ENCODE assay signal across 19 cellular contexts in genomic region chr17:9220466-9221230, GRCh38.
"Had no signal": no experiment of that assay in that cellular context is flagged by ENCODE, and none has a peak within 500 bp of the region (broad histone marks: within the 10 kb centered on the region; RNA-seq: fewer than 3 reads in every experiment).

No MANE protein-coding gene starts in this region.

- H3K36me3 ChIP-seq: heart left ventricle, left lung, prostate gland had no signal

- H3K27me3 ChIP-seq: body of pancreas, heart left ventricle, stomach, testis had no signal

- DNase-seq: activated CD4-positive, alpha-beta T cell treated with anti-CD3 and anti-CD28 coated beads, Interleukin-2, amount 10 ng/mL, durations not matched to agents 7 days and 5 days; activated CD8-positive, alpha-beta memory T cell treated with anti-CD3 and anti-CD28 coated beads, Interleukin-2, amount 50 U/mL, for 48 hours; activated gamma-delta T cell; activated T-cell treated with anti-CD3 and anti-CD28 coated beads, Interleukin-2, amount 50 U/mL, for 72 hours; body of pancreas; central memory CD4-positive, alpha-beta T cell; cortex of kidney; effector memory CD4-positive, alpha-beta T cell; mammary epithelial cell; naive thymus-derived CD4-positive, alpha-beta T cell; stimulated activated CD4-positive, alpha-beta T cell treated with anti-CD3 and anti-CD28 coated beads, Interleukin-12 subunit alpha, Interleukin-12 subunit beta, amount 100 ng/mL, for 4 hours; stimulated activated CD4-positive, alpha-beta T cell treated with anti-CD3 and anti-CD28 coated beads, Interleukin-2, amount 100 ng/mL, for 24 hours; stomach; testis had no signal

- H3K4me1 Mint-ChIP-seq: activated CD4-positive, alpha-beta T cell treated with anti-CD3 and anti-CD28 coated beads, Interleukin-2, amount 10 ng/mL, durations not matched to agents 7 days and 5 days had no signal

- H3K4me1 ChIP-seq: left lung, prostate gland, testis had no signal

- H3K9me3 ChIP-seq: body of pancreas, prostate gland, testis had no signal

- ATAC-seq: activated T-cell treated with anti-CD3 and anti-CD28 coated beads, Interleukin-2, amount 50 U/mL, for 72 hours; body of pancreas; heart left ventricle; left lung; naive thymus-derived CD4-positive, alpha-beta T cell had no signal

- H3K27ac ChIP-seq: body of pancreas, heart left ventricle, left lung, prostate gland, stomach, testis had no signal

- H3K27ac Mint-ChIP-seq: activated CD4-positive, alpha-beta T cell treated with anti-CD3 and anti-CD28 coated beads, Interleukin-2, amount 10 ng/mL, durations not matched to agents 7 days and 5 days; activated naive CD8-positive, alpha-beta T cell; activated T-cell treated with anti-CD3 and anti-CD28 coated beads, Interleukin-2, amount 50 U/mL, for 72 hours; naive thymus-derived CD4-positive, alpha-beta T cell; T-helper 2 cell treated with Interferon-gamma antibody and Interleukin-4, amounts not matched to agents 5 μg/mL and 100 μg/mL, for 36 hours had no signal

- H3K4me3 ChIP-seq: body of pancreas, heart left ventricle, left lung, prostate gland, stomach, testis had no signal

- H3K27me3 Mint-ChIP-seq: activated CD4-positive, alpha-beta T cell treated with anti-CD3 and anti-CD28 coated beads, Interleukin-2, amount 10 ng/mL, durations not matched to agents 7 days and 5 days had no signal

- H3K4me3 Mint-ChIP-seq: activated CD4-positive, alpha-beta T cell treated with anti-CD3 and anti-CD28 coated beads, Interleukin-2, amount 10 ng/mL, durations not matched to agents 7 days and 5 days; activated naive CD8-positive, alpha-beta T cell; activated T-cell treated with anti-CD3 and anti-CD28 coated beads, Interleukin-2, amount 50 U/mL, for 72 hours; naive thymus-derived CD4-positive, alpha-beta T cell; T-helper 2 cell treated with Interferon-gamma antibody and Interleukin-4, amounts not matched to agents 5 μg/mL and 100 μg/mL, for 36 hours had no signal
